Comparison of ENCODE assay signal across 9 cellular contexts in the genomic region with DNA sequence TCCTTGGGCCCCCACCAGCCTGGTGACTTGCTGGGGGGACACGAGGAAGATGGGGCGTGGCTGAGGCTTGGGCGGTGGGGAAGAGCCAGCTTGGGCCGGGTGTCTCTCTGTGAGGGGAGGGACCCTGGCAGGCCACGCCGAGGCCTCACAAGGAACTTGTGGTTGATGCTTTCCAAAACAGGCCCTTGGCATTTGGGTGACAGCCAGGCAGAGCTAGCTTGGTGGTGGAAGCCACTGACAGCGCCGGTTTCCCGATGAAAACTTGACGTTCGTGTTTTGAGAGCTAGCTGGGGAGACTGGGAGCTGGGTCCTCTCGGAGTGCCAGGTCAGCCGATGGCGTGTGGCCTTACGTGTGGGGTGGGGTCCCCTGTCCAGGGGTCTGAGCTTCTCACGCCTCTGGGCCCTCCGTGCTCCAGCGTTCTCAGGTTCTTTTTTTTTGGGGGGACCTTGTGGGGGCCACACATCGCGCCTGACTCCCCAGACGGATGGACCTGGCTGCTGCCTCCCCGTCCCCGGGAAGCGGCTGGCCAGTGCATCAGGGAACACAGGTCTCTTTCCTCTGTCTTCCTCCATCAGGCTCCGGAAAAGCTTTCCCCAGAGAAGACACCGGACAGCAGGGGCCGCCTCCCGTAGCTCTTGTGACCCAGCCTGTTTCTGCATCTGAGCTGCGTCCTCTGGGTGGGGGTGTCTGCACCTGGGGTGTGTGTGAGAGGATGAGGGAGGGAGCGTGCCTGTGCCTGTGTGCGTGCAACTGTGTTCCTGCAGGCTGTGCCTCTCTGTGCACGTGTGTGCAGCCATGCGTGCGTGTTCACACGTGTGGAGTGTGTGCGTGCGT.
DNase-seq lines count a peak whose midpoint lies in the region; ATAC-seq and TF ChIP-seq lines count a peak whose summit lies in the region.
"Had no signal": no experiment of that assay in that cellular context is flagged by ENCODE, and none has a peak within 500 bp of the region (broad histone marks: within the 10 kb centered on the region; RNA-seq: fewer than 3 reads in every experiment).

No MANE protein-coding gene starts in this region.

- 16% methylated on average over 37 of the region's 37 CpGs for whole genome bisulfite sequencing in right cardiac atrium
- 58% methylated on average over 27 of the region's 37 CpGs for WGBS in smooth muscle cell (ENCODE audit: low lambda C conversion rate)
- no CpG with 5 or more reads among the region's 37 CpGs for WGBS in mesendoderm (ENCODE audit: extremely low coverage, insufficient coverage, low lambda C conversion rate)

- H3K79me1 ChIP-seq in mesendoderm (ENCODE audit: low read length) = no peaks in the 10 kb centered on the region

- no peaks in the 10 kb centered on the region for H3K36me3 ChIP-seq in smooth muscle cell (ENCODE audit: low read depth)
- no peaks in the 10 kb centered on the region for H3K36me3 ChIP-seq in mesendoderm (ENCODE audit: control insufficient read depth, insufficient read depth, low read length)

- no peaks in the 10 kb centered on the region for H3F3A ChIP-seq in smooth muscle cell (ENCODE audit: low read depth)

- DNase-seq in activated T-cell treated with anti-CD3 and anti-CD28 coated beads, Interleukin-2, amount 50 U/mL, for 4 hours = no peak
- DNase-seq in activated T-cell treated with anti-CD3 and anti-CD28 coated beads for 4 hours (no peak), OCI-M1 (lab: John Stamatoyannopoulos, UW) (peak; percentile 9), right cardiac atrium (no peak), smooth muscle cell (lab: John Stamatoyannopoulos, UW; ENCODE audit: unreplicated experiment) (no peak), mesendoderm (no peak), NCI-H526 treated with DMSO at 0.1 percent for 48 hours (lab: John Stamatoyannopoulos, UW) (no peak)
- DNase-seq: left cardiac atrium had no signal

- H3K27ac ChIP-seq in right cardiac atrium (ENCODE audit: low read length) = no peak overlapping the region
- H3K27ac ChIP-seq in smooth muscle cell (ENCODE audit: low read depth) = no peak overlapping the region
- H3K27ac ChIP-seq in mesendoderm (ENCODE audit: low read depth, low read length) = no peak overlapping the region

- H3K27me3 ChIP-seq in right cardiac atrium (ENCODE audit: control insufficient read depth, insufficient read depth) (no peaks in the 10 kb centered on the region), smooth muscle cell (ENCODE audit: low read depth) (peaks cover 29% of the 10 kb centered on the region), mesendoderm (ENCODE audit: insufficient read depth, low read length, poor library complexity) (no peaks in the 10 kb centered on the region)

- H3K4me3 Mint-ChIP-seq in activated T-cell treated with anti-CD3 and anti-CD28 coated beads, Interleukin-2, amount 50 U/mL, for 4 hours = no peak overlapping the region

- H4K20me1 ChIP-seq in smooth muscle cell (ENCODE audit: low read depth) = no peaks in the 10 kb centered on the region

- no peak overlapping the region for H2BK5ac ChIP-seq in mesendoderm (ENCODE audit: low read length)

- no peak for TF ChIP-seq CTCF in smooth muscle cell (IDR thresholded peaks at IDR 0.05; ENCODE audit: borderline replicate concordance, insufficient read depth, poor library complexity, severe bottlenecking)

- no peaks in the 10 kb centered on the region for H3K4me1 Mint-ChIP-seq in activated T-cell treated with anti-CD3 and anti-CD28 coated beads, Interleukin-2, amount 50 U/mL, for 4 hours (ENCODE audit: low read depth)

- no peak overlapping the region for H2BK15ac ChIP-seq in mesendoderm (replicated peaks; ENCODE audit: low read depth)

- ATAC-seq in activated T-cell treated with anti-CD3 and anti-CD28 coated beads, Interleukin-2, amount 50 U/mL, for 4 hours = peak; percentile 63 to 64
- ATAC-seq in HG02852 (IDR thresholded peaks at IDR 0.05; ENCODE audit: unreplicated experiment) (peak; percentile 29), right cardiac atrium (peak; percentile 19 to 38)

- no peaks in the 10 kb centered on the region for H3K79me2 ChIP-seq in smooth muscle cell (ENCODE audit: low read depth)
- H3K79me2 ChIP-seq in mesendoderm (ENCODE audit: control insufficient read depth, insufficient read depth, low read length) = no peaks in the 10 kb centered on the region

- no peak overlapping the region for H3K18ac ChIP-seq in mesendoderm (ENCODE audit: low read length)

- no peak overlapping the region for H3K56ac ChIP-seq in mesendoderm (ENCODE audit: low read length)

- H3K27me3 Mint-ChIP-seq in activated T-cell treated with anti-CD3 and anti-CD28 coated beads, Interleukin-2, amount 50 U/mL, for 4 hours (ENCODE audit: low read depth) = peaks cover 48% of the 10 kb centered on the region

- no peak overlapping the region for H4K8ac ChIP-seq in mesendoderm (ENCODE audit: low read depth, low read length)

- H3K4me3 ChIP-seq in right cardiac atrium (ENCODE audit: low read length) = no peak overlapping the region
- H3K4me3 ChIP-seq in smooth muscle cell = no peak overlapping the region
- H3K4me3 ChIP-seq in mesendoderm (ENCODE audit: low read length) = no peak overlapping the region

- no peaks in the 10 kb centered on the region for H3K36me3 Mint-ChIP-seq in activated T-cell treated with anti-CD3 and anti-CD28 coated beads, Interleukin-2, amount 50 U/mL, for 4 hours (ENCODE audit: insufficient read depth)

- H3K9me3 ChIP-seq in right cardiac atrium (ENCODE audit: control insufficient read depth, low read length) (no peaks in the 10 kb centered on the region), smooth muscle cell (replicated peaks; ENCODE audit: low read depth) (no peaks in the 10 kb centered on the region)

- H3K4me1 ChIP-seq in right cardiac atrium (ENCODE audit: control insufficient read depth, insufficient read depth, low read length) = peaks cover 2% of the 10 kb centered on the region
- H3K4me1 ChIP-seq in smooth muscle cell (ENCODE audit: low read depth) = no peaks in the 10 kb centered on the region
- no peaks in the 10 kb centered on the region for H3K4me1 ChIP-seq in mesendoderm (ENCODE audit: control insufficient read depth, low read depth, low read length)

- no peak overlapping the region for H3K4ac ChIP-seq in mesendoderm (ENCODE audit: low read depth, low read length)

- intact Hi-C loops in right cardiac atrium (cut with DNase I) = loop anchor here in 1 of 4 donors (10.0 kb wide), 1 partner anchor 488 kb away; no protein-coding TSS in a partner anchor

- no peak overlapping the region for H2AFZ ChIP-seq in smooth muscle cell (ENCODE audit: low read depth)

- H3K4me2 ChIP-seq in smooth muscle cell = no peak overlapping the region
- no peak overlapping the region for H3K4me2 ChIP-seq in mesendoderm (ENCODE audit: low read length)

- no peaks in the 10 kb centered on the region for H3K9me3 Mint-ChIP-seq in activated T-cell treated with anti-CD3 and anti-CD28 coated beads, Interleukin-2, amount 50 U/mL, for 4 hours

- no peak overlapping the region for H2BK120ac ChIP-seq in mesendoderm (ENCODE audit: low read depth, low read length)

- H4K5ac ChIP-seq in mesendoderm (ENCODE audit: low read length) = no peak overlapping the region

- H3K9ac ChIP-seq in smooth muscle cell (ENCODE audit: low read depth) = no peak overlapping the region
- no peak overlapping the region for H3K9ac ChIP-seq in mesendoderm (ENCODE audit: low read length)

- H2AK5ac ChIP-seq in mesendoderm (ENCODE audit: low read length) = no peak overlapping the region

- H3K23ac ChIP-seq in mesendoderm (ENCODE audit: low read length) = no peak overlapping the region
